Comparison of ENCODE assay signal across 7 cellular contexts in genomic region chr3:172456404-172456803, GRCh38. TPM values are rescaled to one million over a fixed set of nuclear protein-coding genes. Genes with fewer than 3 reads are reported as not detected.
"Had no signal": no experiment of that assay in that cellular context is flagged by ENCODE, and none has a peak within 500 bp of the region (broad histone marks: within the 10 kb centered on the region; RNA-seq: fewer than 3 reads in every experiment).

No MANE protein-coding gene starts in this region.

- FAIRE-seq: GM12878, GM12891, GM12892, GM19239 had no signal

- DNase-seq: GDM1, GF-D8 had no signal

- H3K4me3 ChIP-seq: GM12878 had no signal

- ATAC-seq: GM12878 had no signal

RNA-seq across cellular contexts. Expression of gene GHSR, which starts 8.1 kb away (rescaled TPM):
- total RNA-seq: G401, GM12878 had no signal
- polyA plus RNA-seq: GM12878 had no signal
